ENCODE assay signal across 12 cellular contexts in the genomic region with DNA sequence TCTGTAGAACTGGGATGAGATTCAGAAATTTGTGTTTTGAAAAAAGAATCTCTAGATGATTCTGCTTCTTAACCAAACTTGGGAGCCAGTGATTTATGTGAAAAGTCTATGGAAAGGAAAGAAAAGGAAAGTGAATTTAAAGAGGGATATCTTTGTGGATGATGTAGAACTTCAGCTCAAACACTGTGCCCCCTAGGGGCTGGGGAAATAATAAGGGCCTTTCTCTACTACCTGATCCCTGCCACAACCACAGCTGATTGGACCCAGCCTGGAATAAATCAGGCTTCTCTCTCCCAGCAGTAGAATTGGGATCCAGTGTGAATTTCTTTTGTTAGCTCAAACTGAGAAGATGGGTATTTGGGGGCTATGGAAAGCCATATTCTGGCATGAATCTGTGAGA.
DNase-seq lines count a peak whose midpoint lies in the region; ATAC-seq and TF ChIP-seq lines count a peak whose summit lies in the region.
"Had no signal": no experiment of that assay in that cellular context is flagged by ENCODE, and none has a peak within 500 bp of the region (broad histone marks: within the 10 kb centered on the region; RNA-seq: fewer than 3 reads in every experiment).

No MANE protein-coding gene starts in this region.

- no peak overlapping the region for H3K4me3 Mint-ChIP-seq in GM23338
- H3K4me3 Mint-ChIP-seq: dendritic cell treated with granulocyte-macrophage colony-stimulating factor and Interleukin-4, amounts not matched to agents 40 ng/mL and 50 ng/mL, for 4 days had no signal

- no peak overlapping the region for H3K27ac ChIP-seq in GM23338 (ENCODE audit: low read depth)
- no peak overlapping the region for H3K27ac ChIP-seq in ovary

- no peaks in the 10 kb centered on the region for H3K9me3 ChIP-seq in ovary

- intact Hi-C loops in ovary (cut with DNase I), result loop anchor here in 2 of 4 donors (10.0 kb wide), 1 partner anchor 135 kb away; no protein-coding TSS in a partner anchor

- H4K20me1 ChIP-seq in GM23338 (replicated peaks; ENCODE audit: insufficient read depth), result no peaks in the 10 kb centered on the region

- H3K36me3 Mint-ChIP-seq in GM23338 (ENCODE audit: low read depth), result no peaks in the 10 kb centered on the region

- H3K4me1 Mint-ChIP-seq in GM23338, result peaks cover 6% of the 10 kb centered on the region; the same call in 2 of the 3 replicates

- H3K36me3 ChIP-seq in BJ (ENCODE audit: control insufficient read depth, insufficient read depth, low read length) (no peaks in the 10 kb centered on the region), GM23338 (ENCODE audit: insufficient read depth) (no peaks in the 10 kb centered on the region), ovary (no peaks in the 10 kb centered on the region)

- CTCF ChIA-PET in BJ (lab: Yijun Ruan, JAX), result interaction anchor here (0.5 to 2.1 kb wide), 3 partner anchors 10 to 208 kb away, joined by 3 to 8 read pairs (median 3); no protein-coding TSS in a partner anchor

- H3K4me1 ChIP-seq in GM23338 (ENCODE audit: insufficient read depth) (no peaks in the 10 kb centered on the region), ovary (ENCODE audit: insufficient read depth) (peaks cover 3% of the 10 kb centered on the region)

- no peak overlapping the region for H3K27ac Mint-ChIP-seq in GM23338
- H3K27ac Mint-ChIP-seq: dendritic cell treated with granulocyte-macrophage colony-stimulating factor and Interleukin-4, amounts not matched to agents 40 ng/mL and 50 ng/mL, for 4 days had no signal

- POLR2A ChIA-PET in BJ (lab: Charles Lee), result no interaction called here

- 0 out of 2 replicates have a peak, but pooled peaks cover 3% of the 10 kb centered on the region for H3K9me2 ChIP-seq in GM23338 (ENCODE audit: insufficient read depth)

- no peaks in the 10 kb centered on the region for H3K79me2 ChIP-seq in GM23338 (replicated peaks; ENCODE audit: insufficient read depth)

- no peak for TF ChIP-seq EP300 in ovary (IDR thresholded peaks at IDR 0.05)

- ATAC-seq in GM23338, result peak; percentile 94
- ATAC-seq in HG03460 (IDR thresholded peaks at IDR 0.05; ENCODE audit: unreplicated experiment), result no peak

- no peaks in the 10 kb centered on the region; the same call in 2 of the 3 replicates for H3K9me3 Mint-ChIP-seq in GM23338
- H3K9me3 Mint-ChIP-seq: dendritic cell treated with granulocyte-macrophage colony-stimulating factor and Interleukin-4, amounts not matched to agents 40 ng/mL and 50 ng/mL, for 4 days had no signal

- TF ChIP-seq POLR2A in ovary (IDR thresholded peaks at IDR 0.05), result no peak

- no peaks in the 10 kb centered on the region for H3K27me3 Mint-ChIP-seq in GM23338 (ENCODE audit: insufficient read depth, low read depth, poor library complexity)
- H3K27me3 Mint-ChIP-seq: dendritic cell treated with granulocyte-macrophage colony-stimulating factor and Interleukin-4, amounts not matched to agents 40 ng/mL and 50 ng/mL, for 4 days had no signal

- H3F3A ChIP-seq in GM23338 (replicated peaks; ENCODE audit: low read depth), result no peaks in the 10 kb centered on the region

- no peaks in the 10 kb centered on the region for H3K27me3 ChIP-seq in BJ (ENCODE audit: control insufficient read depth, insufficient read depth, low read length)
- no peaks in the 10 kb centered on the region for H3K27me3 ChIP-seq in GM23338 (ENCODE audit: insufficient read depth)
- no peaks in the 10 kb centered on the region for H3K27me3 ChIP-seq in ovary

- no peak overlapping the region for H2AFZ ChIP-seq in GM23338

- H3K4me2 ChIP-seq in GM23338, result no peak overlapping the region

- TF ChIP-seq CTCF in BJ (IDR thresholded peaks at IDR 0.05; ENCODE audit: insufficient read depth, low read depth, low read length), result 0 out of 2 replicates have a peak, but pooled peaks have one; percentile 18
- TF ChIP-seq CTCF in GM23338 (conservative IDR thresholded peaks at IDR 0.05; ENCODE audit: low read depth in 2 of 2), result peak; percentile 67 to 69
- TF ChIP-seq CTCF in ovary (IDR thresholded peaks at IDR 0.05), result no peak

- no peak overlapping the region for H3K4me3 ChIP-seq in BJ (ENCODE audit: low read depth, low read length)
- H3K4me3 ChIP-seq in GM23338, result no peak overlapping the region
- H3K4me3 ChIP-seq in ovary, result no peak overlapping the region

- no peak for DNase-seq in BJ (ENCODE audit: low read depth)
- DNase-seq in GM23338 (ENCODE audit: low spot score), result peak; percentile 72
- peak; percentile 22 for DNase-seq in SKM-1 treated with dmso at 0.1 percent for 144 hours (lab: John Stamatoyannopoulos, UW; ENCODE audit: unreplicated experiment)
- DNase-seq in iPS-NIHi7 (ENCODE audit: extremely low spot score), result peak; percentile 63
- no peak for DNase-seq in mucosa of gallbladder (ENCODE audit: low spot score)
- no peak for DNase-seq in ovary
- no peak for DNase-seq in NCI-H2081 treated with DMSO at 0.1 percent for 48 hours (lab: John Stamatoyannopoulos, UW)
- DNase-seq: KBM-7, NCI-H526 treated with DMSO at 0.1 percent for 48 hours, occipital lobe had no signal

TF ChIP-seq in GM23338, 12 proteins besides CTCF, POLR2A, EP300 and RAD21 (continues in another document):
- TF ChIP-seq EZH2phosphoT487 (IDR thresholded peaks at IDR 0.05; ENCODE audit: unreplicated experiment) (no peak), NANOG (IDR thresholded peaks at IDR 0.05; ENCODE audit: borderline replicate concordance) (no peak), REST (IDR thresholded peaks at IDR 0.05; ENCODE audit: unreplicated experiment) (no peak), JUNB (IDR thresholded peaks at IDR 0.05; ENCODE audit: unreplicated experiment) (no peak), ZNF114 (CRISPR knock-in tag; IDR thresholded peaks at IDR 0.05) (no peak), ZNF331 (CRISPR knock-in tag; IDR thresholded peaks at IDR 0.05; ENCODE audit: low read depth) (no peak), EZH2 (IDR thresholded peaks at IDR 0.05; ENCODE audit: low read depth, unreplicated experiment) (no peak), STAT1 (IDR thresholded peaks at IDR 0.05; ENCODE audit: unreplicated experiment) (no peak)
- TF ChIP-seq, protein P1, sequence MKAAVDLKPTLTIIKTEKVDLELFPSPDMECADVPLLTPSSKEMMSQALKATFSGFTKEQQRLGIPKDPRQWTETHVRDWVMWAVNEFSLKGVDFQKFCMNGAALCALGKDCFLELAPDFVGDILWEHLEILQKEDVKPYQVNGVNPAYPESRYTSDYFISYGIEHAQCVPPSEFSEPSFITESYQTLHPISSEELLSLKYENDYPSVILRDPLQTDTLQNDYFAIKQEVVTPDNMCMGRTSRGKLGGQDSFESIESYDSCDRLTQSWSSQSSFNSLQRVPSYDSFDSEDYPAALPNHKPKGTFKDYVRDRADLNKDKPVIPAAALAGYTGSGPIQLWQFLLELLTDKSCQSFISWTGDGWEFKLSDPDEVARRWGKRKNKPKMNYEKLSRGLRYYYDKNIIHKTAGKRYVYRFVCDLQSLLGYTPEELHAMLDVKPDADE (IDR thresholded peaks at IDR 0.05), result no peak

Comparison
In these comparisons a context has a peak if more than half of its experiments do, and no peak if none do; other contexts are left out.
1. DNase-seq: peak in GM23338 (single experiment), SKM-1 treated with dmso at 0.1 percent for 144 hours (single experiment) and iPS-NIHi7 (single experiment); none in BJ (single experiment), mucosa of gallbladder (single experiment), ovary (0 of 5) and NCI-H2081 treated with DMSO at 0.1 percent for 48 hours (single experiment).
2. CTCF ChIP-seq: peak in BJ (single experiment) and GM23338 (2 of 2); none in ovary (0 of 3).